ENCODE assay signal across 28 cellular contexts in the genomic region with DNA sequence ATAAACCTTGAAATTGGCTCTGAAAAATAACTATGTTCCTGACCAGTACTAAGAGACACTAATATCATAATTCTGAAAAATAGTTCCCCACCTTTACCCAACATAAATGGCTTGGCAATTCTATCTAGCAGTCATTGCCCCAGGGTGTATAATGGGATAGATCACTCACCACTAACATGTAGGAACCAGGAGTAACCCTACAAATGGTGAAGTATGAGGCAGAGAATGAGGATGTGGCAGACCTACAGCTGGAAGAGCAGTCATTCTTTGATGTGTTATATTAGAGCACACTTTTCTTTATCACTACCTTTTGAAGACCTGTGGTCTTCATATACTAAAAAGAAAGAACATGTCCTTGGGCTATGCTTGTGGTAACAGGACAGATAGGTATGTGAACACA.
"Had no signal": no experiment of that assay in that cellular context is flagged by ENCODE, and none has a peak within 500 bp of the region (broad histone marks: within the 10 kb centered on the region; RNA-seq: fewer than 3 reads in every experiment).

No MANE protein-coding gene starts in this region.

- H3K27ac ChIP-seq: coronary artery, gastroesophageal sphincter, heart left ventricle, hepatocyte, left lung, neural progenitor cell, parathyroid adenoma, prostate gland, right atrium auricular region, suprapubic skin, transverse colon, upper lobe of right lung, uterus had no signal

- H3K79me2 ChIP-seq: hepatocyte, parathyroid adenoma had no signal

- H3K9ac ChIP-seq: neural progenitor cell, parathyroid adenoma had no signal

- DNase-seq: dermis blood vessel endothelial cell; effector memory CD8-positive, alpha-beta T cell; foreskin fibroblast; heart left ventricle; left cardiac atrium; left lung; mesendoderm; midbrain; naive thymus-derived CD4-positive, alpha-beta T cell; stimulated activated CD4-positive, alpha-beta T cell treated with anti-CD3 and anti-CD28 coated beads, Interleukin-12 subunit alpha, Interleukin-12 subunit beta, amount 100 ng/mL, for 4 hours; stimulated activated CD4-positive, alpha-beta T cell treated with anti-CD3 and anti-CD28 coated beads, Interleukin-1b, Interleukin-23, amount 100 ng/mL, for 48 hours; stimulated activated CD4-positive, alpha-beta T cell treated with anti-CD3 and anti-CD28 coated beads, Interleukin-4, amount 100 ng/mL, for 1 hour; stimulated activated CD8-positive, alpha-beta memory T cell treated with anti-CD3 and anti-CD28 coated beads, Interleukin-4, amount 100 ng/mL, for 48 hours; stimulated activated naive CD4-positive, alpha-beta T cell; stimulated activated naive CD8-positive, alpha-beta T cell treated with anti-CD3 and anti-CD28 coated beads, Interleukin-15, amount 100 ng/mL, for 72 hours; transverse colon; upper lobe of right lung; uterus had no signal

- H3K4me1 ChIP-seq: gastroesophageal sphincter, heart left ventricle, left lung, parathyroid adenoma, prostate gland, right atrium auricular region, suprapubic skin, transverse colon, upper lobe of right lung, uterus had no signal

- FAIRE-seq: endometrium had no signal

- H3K4me3 ChIP-seq: coronary artery, gastroesophageal sphincter, heart left ventricle, hepatocyte, left lung, neural progenitor cell, prostate gland, right atrium auricular region, smooth muscle cell, suprapubic skin, transverse colon, upper lobe of right lung, uterus had no signal

- H3K9me3 ChIP-seq: gastroesophageal sphincter, heart left ventricle, left lung, prostate gland, right atrium auricular region, suprapubic skin, transverse colon, upper lobe of right lung, uterus had no signal

- H3K36me3 ChIP-seq: gastroesophageal sphincter, heart left ventricle, left lung, neural progenitor cell, prostate gland, right atrium auricular region, suprapubic skin, transverse colon, upper lobe of right lung, uterus had no signal

- H3K4me2 ChIP-seq: hepatocyte, neural progenitor cell, smooth muscle cell had no signal

- H2AFZ ChIP-seq: hepatocyte, neural progenitor cell, parathyroid adenoma had no signal

- H3K27me3 ChIP-seq: hepatocyte, left lung, neural progenitor cell, right atrium auricular region, suprapubic skin, transverse colon, upper lobe of right lung, uterus had no signal
